Comparison of ENCODE assay signal across 21 cellular contexts in genomic region chr14:29738056-29738455, GRCh38.
A peak's percentile ranks its signal among the peaks of the same experiment; 100 is the strongest.
DNase-seq lines count a peak whose midpoint lies in the region; ATAC-seq, FAIRE-seq and TF ChIP-seq lines count a peak whose summit lies in the region.
"Had no signal": no experiment of that assay in that cellular context is flagged by ENCODE, and none has a peak within 500 bp of the region (broad histone marks: within the 10 kb centered on the region; RNA-seq: fewer than 3 reads in every experiment).

No MANE protein-coding gene starts in this region.

- WGBS in HepG2 (ENCODE audit: low lambda C conversion rate): 2% methylated on average over 1 of the region's 1 CpG
- 21% methylated on average over 1 of the region's 1 CpG for WGBS in right lobe of liver (ENCODE audit: insufficient coverage, low coverage, low lambda C conversion rate, missing lambda C conversion rate)
- 72 to 83% methylated on average over 1 of the region's 1 CpG for WGBS in transverse colon (ENCODE audit: low coverage in 1 of 2), 2 donors

- TF ChIP-seq EP300 in HepG2 (IDR thresholded peaks at IDR 0.05; ENCODE audit: low read depth in 2 of 2, low read length in 2 of 2): no peak
- TF ChIP-seq EP300 in HepG2 (CRISPR knock-in tag; IDR thresholded peaks at IDR 0.05; ENCODE audit: borderline replicate concordance): no peak
- TF ChIP-seq EP300 in transverse colon (IDR thresholded peaks at IDR 0.05; ENCODE audit: low read depth): no peak

- H3K9me3 Mint-ChIP-seq in activated T-cell treated with anti-CD3 and anti-CD28 coated beads, Interleukin-2, amount 50 U/mL, for 24 hours: peaks cover 3% of the 10 kb centered on the region
- H3K9me3 Mint-ChIP-seq: H9 had no signal

- POLR2A ChIA-PET in HepG2 (lab: Yijun Ruan, JAX): no interaction called here

- in situ Hi-C loops in HepG2 (cut with HindIII; ENCODE audit: extremely low pct_ligation_motif_present, low pct_unique_long_range_greater_than_20kb): no loop called here
- in situ Hi-C loops in transverse colon (cut with MboI; ENCODE audit: low pct_ligation_motif_present in 1 of 4, low pct_unique_long_range_greater_than_20kb in 1 of 4, low sequenced_read_pairs in 3 of 4): no loop called here

- H3K27ac Mint-ChIP-seq in activated T-cell treated with anti-CD3 and anti-CD28 coated beads, Interleukin-2, amount 50 U/mL, for 24 hours: no peak overlapping the region
- H3K27ac Mint-ChIP-seq: B cell; CD4-positive, CD25-positive, alpha-beta regulatory T cell; CD8-positive, alpha-beta memory T cell had no signal

- H3K79me2 ChIP-seq in HepG2 (ENCODE audit: insufficient read depth, low read length) (no peaks in the 10 kb centered on the region), SU-DHL-6 (ENCODE audit: insufficient read depth, low read length) (no peaks in the 10 kb centered on the region)

- H3K36me3 ChIP-seq in HepG2 (replicated peaks in 1 of 2; ENCODE audit: control insufficient read depth in 1 of 2, insufficient read depth in 2 of 2, low read length in 2 of 2) (no peaks in the 10 kb centered on the region), right lobe of liver (no peaks in the 10 kb centered on the region), SU-DHL-6 (ENCODE audit: low read length) (no peaks in the 10 kb centered on the region), transverse colon (no peaks in the 10 kb centered on the region)
- H3K36me3 ChIP-seq: BLaER1 treated with 17β-estradiol and CSF1 and Interleukin-3, amounts not matched to agents 10 nM and 100 nM had no signal

- no peaks in the 10 kb centered on the region for H3K27me3 Mint-ChIP-seq in activated T-cell treated with anti-CD3 and anti-CD28 coated beads, Interleukin-2, amount 50 U/mL, for 24 hours
- H3K27me3 Mint-ChIP-seq: B cell; CD4-positive, CD25-positive, alpha-beta regulatory T cell; CD8-positive, alpha-beta memory T cell had no signal

- H2AFZ ChIP-seq in HepG2 (ENCODE audit: low read length) (no peak overlapping the region), SU-DHL-6 (ENCODE audit: low read depth, low read length, severe bottlenecking) (peak overlapping the region; percentile 29)

- no peak overlapping the region for H3K4me3 Mint-ChIP-seq in activated T-cell treated with anti-CD3 and anti-CD28 coated beads, Interleukin-2, amount 50 U/mL, for 24 hours
- H3K4me3 Mint-ChIP-seq: B cell; CD4-positive, CD25-positive, alpha-beta regulatory T cell; CD8-positive, alpha-beta memory T cell; H9 had no signal

- ATAC-seq in HepG2 (no peak), right lobe of liver (no peak)
- ATAC-seq: GM12878 had no signal

- intact Hi-C loops in HepG2 (cut with micrococcal nuclease; ENCODE audit: unreplicated experiment): no loop called here
- intact Hi-C loops in right lobe of liver (cut with DNase I): no loop called here
- intact Hi-C loops in transverse colon (cut with DNase I; ENCODE audit: low total_unique reads): no loop called here

- no peak for TF ChIP-seq RAD21 in HepG2 (CRISPR knock-in tag; IDR thresholded peaks at IDR 0.05)

- H3K36me3 Mint-ChIP-seq in activated T-cell treated with anti-CD3 and anti-CD28 coated beads, Interleukin-2, amount 50 U/mL, for 24 hours (ENCODE audit: low read depth): no peaks in the 10 kb centered on the region
- H3K36me3 Mint-ChIP-seq: CD4-positive, CD25-positive, alpha-beta regulatory T cell; CD8-positive, alpha-beta memory T cell had no signal

- DNase-seq in HepG2 (ENCODE audit: low spot score) (no peak), right lobe of liver (no peak), NCI-H69 (lab: John Stamatoyannopoulos, UW) (peak; percentile 26), transverse colon (no peak)
- no peak for DNase-seq in activated naive CD4-positive, alpha-beta T cell treated with Interleukin-2 at 50 U/mL for 16 hours
- no peak for DNase-seq in activated CD4-positive, CD25-positive, alpha-beta regulatory T cell treated with anti-CD3 and anti-CD28 coated beads, Interleukin-2, amount 50 U/mL, for 72 hours
- DNase-seq in activated T-cell treated with anti-CD3 and anti-CD28 coated beads, Interleukin-2, amount 50 U/mL, for 24 hours: no peak
- DNase-seq: 8988T; CD4-positive, CD25-positive, alpha-beta regulatory T cell; CD8-positive, alpha-beta memory T cell; COR-L47; DMS 273 treated with DMSO at 0.1 percent for 48 hours; DMS53; DND-41; EL; H9 had no signal

- H3F3A ChIP-seq in SU-DHL-6 (ENCODE audit: insufficient read depth): no peaks in the 10 kb centered on the region

- TF ChIP-seq POLR2A in HepG2 (IDR thresholded peaks at IDR 0.05; ENCODE audit: insufficient read depth in 1 of 2, low read depth in 2 of 2, low read length in 2 of 2) (no peak), right lobe of liver (IDR thresholded peaks at IDR 0.05) (no peak), transverse colon (IDR thresholded peaks at IDR 0.05) (no peak)

- FAIRE-seq in HepG2 (lab: Jason Lieb, UNC): no peak
- FAIRE-seq: GM12878, H1 had no signal

- H3K9me2 ChIP-seq in SU-DHL-6 (replicated peaks; ENCODE audit: insufficient read depth, low read length): no peaks in the 10 kb centered on the region

- no TSS peak for BruUV-seq in HepG2 (replicated peaks; lab: Mats Ljungman, UMichigan)

- no peak overlapping the region for H3K4me2 ChIP-seq in HepG2 (ENCODE audit: low read depth, low read length)
- peak overlapping the region; percentile 38 for H3K4me2 ChIP-seq in SU-DHL-6 (ENCODE audit: low read depth, low read length, poor library complexity, severe bottlenecking)
- H3K4me2 ChIP-seq: BLaER1 treated with 17β-estradiol and CSF1 and Interleukin-3, amounts not matched to agents 10 nM and 100 nM had no signal

- H3K4me1 ChIP-seq in HepG2 (ENCODE audit: insufficient read depth, low read length): no peaks in the 10 kb centered on the region
- no peaks in the 10 kb centered on the region for H3K4me1 ChIP-seq in right lobe of liver
- peaks cover 0 to 13% (median 3%) of the 10 kb centered on the region in 4 donors for H3K4me1 ChIP-seq in transverse colon
- H3K4me1 ChIP-seq: BLaER1 treated with 17β-estradiol and CSF1 and Interleukin-3, amounts not matched to agents 10 nM and 100 nM had no signal

- H3K9me3 ChIP-seq in HepG2 (ENCODE audit: low read length): peaks cover 91% of the 10 kb centered on the region
- no peaks in the 10 kb centered on the region for H3K9me3 ChIP-seq in right lobe of liver
- H3K9me3 ChIP-seq in SU-DHL-6 (ENCODE audit: insufficient read depth, low read length): no peaks in the 10 kb centered on the region
- H3K9me3 ChIP-seq in transverse colon: no peaks in the 10 kb centered on the region
- H3K9me3 ChIP-seq: BLaER1 treated with 17β-estradiol and CSF1 and Interleukin-3, amounts not matched to agents 10 nM and 100 nM had no signal

- no peaks in the 10 kb centered on the region for H4K20me1 ChIP-seq in HepG2 (ENCODE audit: insufficient read depth, low read length)
- no peaks in the 10 kb centered on the region for H4K20me1 ChIP-seq in SU-DHL-6 (ENCODE audit: low read depth, low read length)
- H4K20me1 ChIP-seq: BLaER1 treated with 17β-estradiol and CSF1 and Interleukin-3, amounts not matched to agents 10 nM and 100 nM had no signal

- TF ChIP-seq CTCF in HepG2 (CRISPR knock-in tag; IDR thresholded peaks at IDR 0.05): no peak
- TF ChIP-seq CTCF in right lobe of liver (IDR thresholded peaks at IDR 0.05): no peak
- TF ChIP-seq CTCF in SU-DHL-6 (IDR thresholded peaks at IDR 0.05; ENCODE audit: insufficient read depth, low read length, poor library complexity, severe bottlenecking): no peak
- no peak for TF ChIP-seq CTCF in transverse colon (IDR thresholded peaks at IDR 0.05)

- no peak overlapping the region for H3K27ac ChIP-seq in HepG2 (ENCODE audit: extremely low read length, insufficient read depth, low read length)
- H3K27ac ChIP-seq in right lobe of liver: no peak overlapping the region
- no peak overlapping the region for H3K27ac ChIP-seq in SU-DHL-6 (ENCODE audit: low read depth, low read length)
- H3K27ac ChIP-seq in transverse colon: no peak overlapping the region
- H3K27ac ChIP-seq: BLaER1 treated with 17β-estradiol and CSF1 and Interleukin-3, amounts not matched to agents 10 nM and 100 nM had no signal

- H3K4me3 ChIP-seq in HepG2 (replicated peaks in 1 of 3; ENCODE audit: insufficient read depth in 1 of 3, low read depth in 2 of 3, low read length in 3 of 3) (no peak overlapping the region), right lobe of liver (no peak overlapping the region), SU-DHL-6 (ENCODE audit: insufficient read depth, low read length, poor library complexity, severe bottlenecking) (no peak overlapping the region), transverse colon (no peak overlapping the region)
- H3K4me3 ChIP-seq: BLaER1 treated with 17β-estradiol and CSF1 and Interleukin-3, amounts not matched to agents 10 nM and 100 nM; GM12878 had no signal

- H3K4me1 Mint-ChIP-seq in activated T-cell treated with anti-CD3 and anti-CD28 coated beads, Interleukin-2, amount 50 U/mL, for 24 hours (ENCODE audit: low read depth): no peaks in the 10 kb centered on the region
- H3K4me1 Mint-ChIP-seq: CD4-positive, CD25-positive, alpha-beta regulatory T cell; CD8-positive, alpha-beta memory T cell had no signal

- CTCF ChIA-PET in HepG2 (lab: Yijun Ruan, JAX; ENCODE audit: low intra/inter-chr PET ratio, low total read pairs): no interaction called here

- H3K27me3 ChIP-seq in HepG2 (ENCODE audit: control insufficient read depth in 1 of 2, insufficient read depth in 2 of 2, low read length in 2 of 2): no peaks in the 10 kb centered on the region
- H3K27me3 ChIP-seq in right lobe of liver: no peaks in the 10 kb centered on the region
- no peaks in the 10 kb centered on the region for H3K27me3 ChIP-seq in SU-DHL-6 (ENCODE audit: low read length)
- H3K27me3 ChIP-seq in transverse colon: no peaks in the 10 kb centered on the region
- H3K27me3 ChIP-seq: BLaER1 treated with 17β-estradiol and CSF1 and Interleukin-3, amounts not matched to agents 10 nM and 100 nM had no signal

- no peak overlapping the region for H3K9ac ChIP-seq in HepG2 (ENCODE audit: insufficient read depth, low read depth, low read length)
- no peak overlapping the region for H3K9ac ChIP-seq in SU-DHL-6 (ENCODE audit: low read length)
- H3K9ac ChIP-seq: BLaER1 treated with 17β-estradiol and CSF1 and Interleukin-3, amounts not matched to agents 10 nM and 100 nM had no signal

TF ChIP-seq in HepG2, 621 proteins besides CTCF, POLR2A, EP300 and RAD21:
- TF ChIP-seq PHF8 (CRISPR knock-in tag; IDR thresholded peaks at IDR 0.05) (no peak), HNRNPK (IDR thresholded peaks at IDR 0.05; ENCODE audit: low read depth, low read length, poor library complexity, severe bottlenecking) (peak; percentile 84)
